8 cellular contexts compared by ENCODE assay signal in the genomic region with DNA sequence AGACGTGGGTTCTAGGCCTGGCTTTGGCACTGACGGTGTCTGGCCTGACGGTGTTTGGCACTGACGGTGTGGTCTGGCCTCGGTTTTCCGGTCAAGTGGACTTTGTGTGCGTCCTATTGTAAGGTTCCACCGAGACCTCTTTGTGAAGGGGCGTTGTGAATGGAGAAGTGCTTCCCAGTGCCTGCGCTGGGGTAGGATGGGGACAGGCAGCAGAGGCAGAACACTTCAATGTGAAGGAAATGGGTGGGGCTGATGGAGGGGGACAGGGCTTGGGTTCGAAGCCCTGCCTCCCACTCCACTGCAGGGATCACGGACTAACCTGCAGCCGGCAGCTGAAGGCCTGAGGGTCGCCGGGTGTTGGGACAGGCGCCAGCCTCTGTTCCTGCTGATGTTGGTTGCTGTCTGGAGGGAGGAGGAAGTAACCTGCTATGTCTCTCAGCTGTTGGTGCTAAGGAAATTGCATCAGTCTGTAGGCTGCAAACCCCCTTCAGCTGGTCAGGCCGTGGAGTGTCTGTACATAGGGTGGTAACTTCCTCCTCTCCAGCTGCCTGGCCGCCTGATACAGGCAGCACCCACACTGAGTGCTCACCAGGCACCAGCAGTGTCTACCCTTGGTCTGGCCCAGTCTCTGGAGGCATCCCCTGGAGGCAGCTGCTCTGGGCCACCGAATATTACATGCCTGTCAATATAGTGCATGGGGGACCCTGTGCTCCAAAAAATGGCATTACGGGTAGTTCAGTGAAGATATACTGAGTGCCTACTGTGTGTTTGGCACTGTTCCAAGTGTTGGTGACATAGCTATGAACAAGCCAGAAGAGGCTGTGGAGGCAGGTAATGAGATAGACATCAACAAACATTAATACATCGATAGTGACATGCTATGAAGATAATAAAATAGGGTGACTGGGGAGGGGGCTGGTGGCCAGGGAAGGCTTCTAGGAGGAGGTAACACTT. TPM values are rescaled to one million over a fixed set of nuclear protein-coding genes. Genes with fewer than 3 reads are reported as not detected.
DNase-seq lines count a peak whose midpoint lies in the region; ATAC-seq, FAIRE-seq and TF ChIP-seq lines count a peak whose summit lies in the region.

No MANE protein-coding gene starts in this region.

- no peaks in the 10 kb centered on the region for H3K27me3 ChIP-seq in PC-9 (ENCODE audit: insufficient read depth, low read depth)

- intact Hi-C loops in PC-9 (cut with micrococcal nuclease; ENCODE audit: unreplicated experiment), result no loop called here

- H3K4me3 ChIP-seq in PC-9, result no peak overlapping the region

- H3K36me3 Mint-ChIP-seq in activated naive CD4-positive, alpha-beta T cell treated with anti-CD3 and anti-CD28 coated beads, Interleukin-2, amount 50 U/mL, for 72 hours, result peaks cover 5 to 6% of the 10 kb centered on the region in 2 donors

- no peaks in the 10 kb centered on the region for H3F3A ChIP-seq in PC-9 (ENCODE audit: insufficient read depth, low read depth)

- H3K27ac ChIP-seq in PC-9, result no peak overlapping the region

- H3K9me3 Mint-ChIP-seq in activated naive CD4-positive, alpha-beta T cell treated with anti-CD3 and anti-CD28 coated beads, Interleukin-2, amount 50 U/mL, for 72 hours, result peaks cover 5% of the 10 kb centered on the region in 2 donors

- no peak for FAIRE-seq in D721Med (lab: Jason Lieb, UNC)

- peak overlapping the region in 1 of 2 donors; percentile 66 for H3K27ac Mint-ChIP-seq in activated naive CD4-positive, alpha-beta T cell treated with anti-CD3 and anti-CD28 coated beads, Interleukin-2, amount 50 U/mL, for 72 hours

- peak; percentile 98 for DNase-seq in GF-D8 (lab: John Stamatoyannopoulos, UW)
- peak; percentile 58 for DNase-seq in KG1 (lab: John Stamatoyannopoulos, UW)
- DNase-seq in activated naive CD4-positive, alpha-beta T cell treated with anti-CD3 and anti-CD28 coated beads, Interleukin-2, amount 50 U/mL, for 72 hours (ENCODE audit: low spot score in 2 of 2), result peak in 1 of 2 donors; percentile 10
- DNase-seq in hypothalamus (lab: John Stamatoyannopoulos, UW), result peak in 26 of 51 donors; percentile 5 to 57 (median 30)
- peak; percentile 32 for DNase-seq in stimulated activated CD8-positive, alpha-beta memory T cell treated with anti-CD3 and anti-CD28 coated beads, Interleukin-4, amount 100 ng/mL, for 48 hours
- no peak for DNase-seq in PC-9
- no peak for DNase-seq in D721Med (ENCODE audit: insufficient read length, low spot score)

- no peak overlapping the region for H3K4me2 ChIP-seq in PC-9

- no peak for TF ChIP-seq CTCF in PC-9 (conservative IDR thresholded peaks at IDR 0.05)
- TF ChIP-seq CTCF in D721Med (IDR thresholded peaks at IDR 0.05; ENCODE audit: insufficient read depth, missing control alignments), result no peak

- H3K79me2 ChIP-seq in PC-9 (ENCODE audit: low read depth), result no peaks in the 10 kb centered on the region

- H4K20me1 ChIP-seq in PC-9 (ENCODE audit: insufficient read depth), result no peaks in the 10 kb centered on the region

- no peaks in the 10 kb centered on the region for H3K9me3 ChIP-seq in PC-9 (ENCODE audit: insufficient read depth, low read depth)

- BruUV-seq in PC-9 (replicated peaks; lab: Mats Ljungman, UMichigan), result no TSS peak

- CTCF ChIA-PET in PC-9 (lab: Charles Lee), result no interaction called here

- no peaks in the 10 kb centered on the region for H3K36me3 ChIP-seq in PC-9 (ENCODE audit: low read depth)

- H3K9me2 ChIP-seq in PC-9 (ENCODE audit: insufficient read depth), result no peaks in the 10 kb centered on the region

- ATAC-seq in GM21526 (IDR thresholded peaks at IDR 0.05; ENCODE audit: low FRiP score, unreplicated experiment), result peak; percentile 64
- peak; percentile 66 for ATAC-seq in activated naive CD4-positive, alpha-beta T cell treated with anti-CD3 and anti-CD28 coated beads, Interleukin-2, amount 50 U/mL, for 72 hours

- POLR2A ChIA-PET in PC-9 (lab: Charles Lee; ENCODE audit: unreplicated experiment), result no interaction called here

- no peak overlapping the region for H2AFZ ChIP-seq in PC-9

- H3K4me1 ChIP-seq in PC-9 (replicated peaks; ENCODE audit: insufficient read depth), result no peaks in the 10 kb centered on the region

RNA-seq across cellular contexts. Expression of a gene that starts 1.1 kb away (rescaled TPM):
- total RNA-seq in activated naive CD4-positive, alpha-beta T cell treated with anti-CD3 and anti-CD28 coated beads, Interleukin-2, amount 50 U/mL, for 72 hours, result 1 to 10 TPM in 1 of 2 donors, under 1 TPM in 1; 0.84 to 2.6 TPM
- total RNA-seq in PC-9 (2021), result not detected in 2 replicates

RNA-seq across cellular contexts. Expression of a gene that starts 41.5 kb away (rescaled TPM):
- total RNA-seq in activated naive CD4-positive, alpha-beta T cell treated with anti-CD3 and anti-CD28 coated beads, Interleukin-2, amount 50 U/mL, for 72 hours, result 10 to 100 TPM; 47.7 to 64.7 TPM
- 24.7 and 28.2 TPM in 2 replicates for total RNA-seq in PC-9 (2021)

Comparison
In these comparisons a context has a peak if more than half of its experiments do, and no peak if none do; other contexts are left out.
1. DNase-seq: peak in GF-D8 (single experiment), KG1 (single experiment), hypothalamus (26 of 51) and stimulated activated CD8-positive, alpha-beta memory T cell treated with anti-CD3 and anti-CD28 coated beads, Interleukin-4, amount 100 ng/mL, for 48 hours (single experiment); none in PC-9 (0 of 2) and D721Med (single experiment).